Comparison of ENCODE assay signal across 8 cellular contexts in genomic region chr12:12721251-12721689, GRCh38. TPM values are rescaled to one million over a fixed set of nuclear protein-coding genes. Genes with fewer than 3 reads are reported as not detected.
DNase-seq lines count a peak whose midpoint lies in the region; ATAC-seq and TF ChIP-seq lines count a peak whose summit lies in the region.

No MANE protein-coding gene starts in this region.

- peak overlapping the region; percentile 97 for H3K4me3 Mint-ChIP-seq in T-helper 17 cell

- H3K27ac ChIP-seq in left ventricle myocardium inferior (replicated peaks) (peak overlapping the region; percentile 97), gastroesophageal sphincter (peak overlapping the region in 3 of 4 donors; percentile 55 to 100 (median 100)), urinary bladder (ENCODE audit: low read depth) (peak overlapping the region; percentile 30)

- peak overlapping the region; percentile 100 for H3K27ac Mint-ChIP-seq in T-helper 17 cell

- ATAC-seq in Right ventricle myocardium superior (ENCODE audit: poor library complexity) (no peak), T-helper 17 cell (no peak), gastroesophageal sphincter (no peak), GM19324 (IDR thresholded peaks at IDR 0.05; ENCODE audit: low FRiP score, unreplicated experiment) (no peak)

- WGBS in gastroesophageal sphincter (ENCODE audit: low coverage in 1 of 2), 2 donors, result 50 to 69% methylated on average over 2 of the region's 2 CpGs
- 46% methylated on average over 2 of the region's 2 CpGs for WGBS in urinary bladder

- no peak for TF ChIP-seq EP300 in gastroesophageal sphincter (IDR thresholded peaks at IDR 0.05)

- TF ChIP-seq CTCF in left ventricle myocardium inferior (IDR thresholded peaks at IDR 0.05; ENCODE audit: borderline replicate concordance), result no peak
- no peak for TF ChIP-seq CTCF in gastroesophageal sphincter (IDR thresholded peaks at IDR 0.05)

- no peak for TF ChIP-seq POLR2A in gastroesophageal sphincter (IDR thresholded peaks at IDR 0.05)

- peaks cover 30% of the 10 kb centered on the region for H3K4me1 Mint-ChIP-seq in T-helper 17 cell

- H3K36me3 ChIP-seq in left ventricle myocardium inferior, result peaks cover 31% of the 10 kb centered on the region
- H3K36me3 ChIP-seq in gastroesophageal sphincter, result peaks cover 0 to 32% of the 10 kb centered on the region in 2 donors
- H3K36me3 ChIP-seq in urinary bladder (ENCODE audit: insufficient read depth), result no peaks in the 10 kb centered on the region

- H3K27me3 Mint-ChIP-seq in T-helper 17 cell, result no peaks in the 10 kb centered on the region

- peaks cover 23% of the 10 kb centered on the region for H3K36me3 Mint-ChIP-seq in T-helper 17 cell (ENCODE audit: low read depth)

- no peaks in the 10 kb centered on the region for H3K9me3 ChIP-seq in left ventricle myocardium inferior (replicated peaks)
- H3K9me3 ChIP-seq in T-helper 17 cell (ENCODE audit: control insufficient read depth, low read length, poor library complexity, severe bottlenecking), result no peaks in the 10 kb centered on the region
- H3K9me3 ChIP-seq in gastroesophageal sphincter, result no peaks in the 10 kb centered on the region

- peak overlapping the region; percentile 76 for H3K4me3 ChIP-seq in left ventricle myocardium inferior
- peak overlapping the region in 1 of 2 donors; percentile 16 for H3K4me3 ChIP-seq in gastroesophageal sphincter
- H3K4me3 ChIP-seq in urinary bladder (ENCODE audit: low read depth, low read length), result no peak overlapping the region

- H3K4me1 ChIP-seq in left ventricle myocardium inferior (peaks cover 85% of the 10 kb centered on the region), gastroesophageal sphincter (peaks cover 0 to 65% (median 27%) of the 10 kb centered on the region in 3 donors), urinary bladder (ENCODE audit: insufficient read depth) (no peaks in the 10 kb centered on the region)

- H3K27me3 ChIP-seq in left ventricle myocardium inferior (ENCODE audit: low read depth) (no peaks in the 10 kb centered on the region), gastroesophageal sphincter (no peaks in the 10 kb centered on the region)

- DNase-seq in left ventricle myocardium inferior (no peak), Right ventricle myocardium superior (no peak), T-helper 17 cell (no peak), NCI-H2196 (lab: John Stamatoyannopoulos, UW; ENCODE audit: unreplicated experiment) (no peak), NCI-H2196 treated with DMSO at 0.1 percent for 48 hours (lab: John Stamatoyannopoulos, UW; ENCODE audit: unreplicated experiment) (no peak)

- intact Hi-C loops in left ventricle myocardium inferior (cut with micrococcal nuclease), result no loop called here
- intact Hi-C loops in Right ventricle myocardium superior (cut with DNase I), result no loop called here

RNA-seq across cellular contexts. Expression of gene CDKN1B, which starts 4.1 kb away (rescaled TPM):
- total RNA-seq in left ventricle myocardium inferior (36.3 TPM), Right ventricle myocardium superior (37.5 TPM), T-helper 17 cell (100 to 1,000 TPM; 202 to 252 TPM), gastroesophageal sphincter (100 to 1,000 TPM in 1 of 4 donors, 10 to 100 TPM in 3; 62.6 to 103 (median 73.0) TPM), urinary bladder (73.6 TPM)
- 52.1 TPM for polyA plus RNA-seq in urinary bladder

RNA-seq across cellular contexts. Expression of gene GPR19, which starts 25.3 kb away (rescaled TPM):
- total RNA-seq in left ventricle myocardium inferior, result not detected
- not detected for total RNA-seq in Right ventricle myocardium superior
- 1 to 10 TPM; 2.0 to 2.1 TPM for total RNA-seq in T-helper 17 cell
- under 1 TPM in 2 of 4 donors, not detected in 2; 0.32 to 0.54 TPM for total RNA-seq in gastroesophageal sphincter
- total RNA-seq in urinary bladder, result 1.1 TPM
- polyA plus RNA-seq in urinary bladder, result 0.13 TPM

Comparison
In these comparisons a context has a peak if more than half of its experiments do, and no peak if none do; other contexts are left out.
1. H3K27ac ChIP-seq: peak in every context shown above with its lines; median percentile 100 in gastroesophageal sphincter; 97 in left ventricle myocardium inferior; 30 in urinary bladder.